Comparison of ENCODE assay signal across 8 cellular contexts in the genomic region with DNA sequence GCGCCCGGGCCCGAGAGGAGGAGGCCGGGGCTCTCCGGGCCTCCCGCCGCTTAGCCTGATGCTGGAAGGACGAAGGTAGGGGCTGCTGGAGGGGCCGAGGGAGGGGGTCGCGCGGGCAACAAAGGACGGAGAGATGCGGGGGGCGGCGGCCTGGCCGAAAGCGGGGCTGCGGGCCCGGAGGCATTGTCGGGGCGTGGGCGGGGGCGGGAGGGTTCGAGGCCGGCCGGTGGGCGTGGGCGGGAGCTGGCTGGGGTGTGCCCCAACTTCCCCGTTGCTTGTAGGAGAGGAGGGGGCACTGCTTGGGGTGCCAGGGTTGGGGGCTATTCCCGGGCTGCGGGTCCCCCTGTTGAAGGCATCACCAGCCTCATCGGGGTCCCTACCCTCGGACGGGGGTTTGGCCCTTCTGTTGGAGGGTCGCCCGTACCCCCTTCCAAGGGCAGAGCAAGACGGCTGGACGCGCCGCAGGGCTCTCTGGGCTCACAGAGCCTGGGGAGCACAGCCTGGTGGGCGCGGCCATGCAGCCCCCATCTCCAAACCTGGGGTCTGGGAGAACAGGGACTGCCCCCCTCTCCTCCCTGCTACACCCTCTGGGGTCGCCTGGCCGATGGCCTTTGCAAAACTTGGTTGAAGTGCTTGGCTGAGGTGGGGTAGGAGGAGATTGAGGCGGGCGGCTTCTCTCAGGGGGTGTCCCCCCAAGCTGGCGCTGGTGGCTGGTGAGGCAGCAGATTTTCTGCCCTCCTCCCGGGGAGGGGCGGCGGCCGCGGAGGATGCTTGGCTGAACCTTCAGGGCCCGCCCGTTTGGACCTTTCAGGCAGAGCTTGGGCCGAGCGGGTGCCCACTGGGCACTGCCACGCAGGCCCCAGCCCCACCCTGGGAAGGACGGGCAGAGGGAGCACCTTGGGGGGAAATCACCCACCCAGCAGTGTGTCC. TPM values are rescaled to one million over a fixed set of nuclear protein-coding genes. Genes with fewer than 3 reads are reported as not detected.
DNase-seq lines count a peak whose midpoint lies in the region; ATAC-seq and TF ChIP-seq lines count a peak whose summit lies in the region.

No MANE protein-coding gene starts in this region.

- no peak for ATAC-seq in HG03521 (IDR thresholded peaks at IDR 0.05; ENCODE audit: unreplicated experiment)
- ATAC-seq in HG03571 (IDR thresholded peaks at IDR 0.05; ENCODE audit: unreplicated experiment): no peak
- ATAC-seq in GM21381 (IDR thresholded peaks at IDR 0.05; ENCODE audit: unreplicated experiment): no peak

- DNase-seq in GM12865 (ENCODE audit: low read depth) (peak; percentile 44), NCI-H1105 (lab: John Stamatoyannopoulos, UW) (peak; percentile 6), adipocyte (ENCODE audit: low read depth) (peak; percentile 66), left ventricle myocardium inferior (peak; percentile 33)

- TF ChIP-seq CTCF in GM12865 (IDR thresholded peaks at IDR 0.05; ENCODE audit: insufficient read depth, low read depth, low read length, missing control alignments) (no peak), left ventricle myocardium inferior (IDR thresholded peaks at IDR 0.05; ENCODE audit: borderline replicate concordance) (no peak)

- H3K27ac ChIP-seq in left ventricle myocardium inferior (replicated peaks): peak overlapping the region; percentile 84
- peak overlapping the region; percentile 63 for H3K27ac ChIP-seq in rectal smooth muscle tissue (ENCODE audit: low read depth, low read length)

- peak overlapping the region; percentile 70 for H3K4me3 ChIP-seq in GM12865 (ENCODE audit: low read depth, low read length)
- H3K4me3 ChIP-seq in adipocyte (ENCODE audit: low read length): peak overlapping the region; percentile 90
- peak overlapping the region; percentile 89 for H3K4me3 ChIP-seq in left ventricle myocardium inferior
- peak overlapping the region; percentile 82 for H3K4me3 ChIP-seq in rectal smooth muscle tissue (ENCODE audit: low read length)

- peaks cover 25% of the 10 kb centered on the region for H3K4me1 ChIP-seq in adipocyte (ENCODE audit: control insufficient read depth, insufficient read depth, low read length)
- peaks cover 54% of the 10 kb centered on the region for H3K4me1 ChIP-seq in left ventricle myocardium inferior
- H3K4me1 ChIP-seq in rectal smooth muscle tissue (ENCODE audit: control insufficient read depth, insufficient read depth, low read length): peaks cover 6% of the 10 kb centered on the region

- H3K9me3 ChIP-seq in adipocyte (ENCODE audit: control insufficient read depth, low read length) (no peaks in the 10 kb centered on the region), left ventricle myocardium inferior (replicated peaks) (no peaks in the 10 kb centered on the region)

- no peaks in the 10 kb centered on the region for H3K27me3 ChIP-seq in adipocyte (replicated peaks; ENCODE audit: control insufficient read depth, insufficient read depth, low read length)
- no peaks in the 10 kb centered on the region for H3K27me3 ChIP-seq in left ventricle myocardium inferior (ENCODE audit: low read depth)
- H3K27me3 ChIP-seq in rectal smooth muscle tissue (ENCODE audit: control insufficient read depth, insufficient read depth, low read length): no peaks in the 10 kb centered on the region

- H3K36me3 ChIP-seq in adipocyte (ENCODE audit: control insufficient read depth, insufficient read depth, low read length, severe bottlenecking) (no peaks in the 10 kb centered on the region), left ventricle myocardium inferior (no peaks in the 10 kb centered on the region), rectal smooth muscle tissue (ENCODE audit: control insufficient read depth, insufficient read depth, low read length) (no peaks in the 10 kb centered on the region)

- H3K9ac ChIP-seq in adipocyte (ENCODE audit: low read length) (peak overlapping the region; percentile 86), rectal smooth muscle tissue (ENCODE audit: low read length) (peak overlapping the region; percentile 66)

- intact Hi-C loops in left ventricle myocardium inferior (cut with micrococcal nuclease): no loop called here

RNA-seq across cellular contexts. Expression of a gene that starts 0.7 kb away (rescaled TPM):
- total RNA-seq in left ventricle myocardium inferior: 7.4 TPM

RNA-seq across cellular contexts. Expression of a gene that starts 35.7 kb away (rescaled TPM):
- 8.7 TPM for total RNA-seq in left ventricle myocardium inferior

Comparison
In these comparisons a context has a peak if more than half of its experiments do, and no peak if none do; other contexts are left out.
1. DNase-seq: peak in every context shown above with its lines; median percentile 66 in adipocyte; 44 in GM12865; 33 in left ventricle myocardium inferior; 6 in NCI-H1105.